Comparison of ENCODE assay signal across 6 cellular contexts in the genomic region with DNA sequence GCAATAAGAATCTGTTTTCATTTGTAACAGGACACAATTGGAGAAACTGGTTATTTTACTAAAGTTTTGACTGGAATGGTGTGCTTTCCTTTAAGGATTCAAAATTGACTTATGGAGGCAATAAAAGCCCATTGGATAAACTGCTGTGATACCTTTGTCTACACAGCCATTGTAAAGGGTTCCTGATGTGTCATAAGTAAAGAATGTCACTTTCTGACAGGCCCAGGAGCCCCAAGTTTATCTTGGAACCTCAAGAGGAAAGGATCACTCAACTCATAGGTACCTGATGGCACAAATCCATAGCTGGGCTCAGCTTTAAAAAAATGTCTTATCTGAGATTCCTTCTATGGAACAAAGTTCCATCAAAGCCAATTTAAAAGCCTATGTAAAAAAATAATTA. TPM values are rescaled to one million over a fixed set of nuclear protein-coding genes. Genes with fewer than 3 reads are reported as not detected.
DNase-seq lines count a peak whose midpoint lies in the region; ATAC-seq, FAIRE-seq and TF ChIP-seq lines count a peak whose summit lies in the region.
"Not testable (repeated sequence)": the region's sequence is repeated elsewhere in the genome, so short reads cannot be mapped to it uniquely, and the experiment has no call there.
"Had no signal": no experiment of that assay in that cellular context is flagged by ENCODE, and none has a peak within 500 bp of the region (broad histone marks: within the 10 kb centered on the region; RNA-seq: fewer than 3 reads in every experiment).

No MANE protein-coding gene starts in this region.

- not testable (repeated sequence) for H3K27me3 Mint-ChIP-seq in endodermal cell (ENCODE audit: insufficient read depth)

- intact Hi-C loops in right lobe of liver (cut with DNase I), result not testable (repeated sequence)

- not testable (repeated sequence) for H3K36me3 ChIP-seq in bronchial epithelial cell (ENCODE audit: control insufficient read depth, insufficient read depth, low read length); endodermal cell (ENCODE audit: control insufficient read depth, insufficient read depth, low read length); right lobe of liver

- H3K36me3 Mint-ChIP-seq in endodermal cell (ENCODE audit: low read depth), result peaks cover 20% of the 10 kb centered on the region

- H3K9ac ChIP-seq in endodermal cell (ENCODE audit: extremely low read depth, low read length, poor library complexity, severe bottlenecking), result not testable (repeated sequence)

- H3K27me3 ChIP-seq in bronchial epithelial cell (ENCODE audit: control insufficient read depth, insufficient read depth, low read length); endodermal cell (ENCODE audit: control insufficient read depth, insufficient read depth, low read length, poor library complexity, severe bottlenecking); right lobe of liver: not testable (repeated sequence)

- not testable (repeated sequence) for H3K4me3 Mint-ChIP-seq in endodermal cell

- H3K27ac ChIP-seq in endodermal cell (ENCODE audit: low read depth, low read length), result not testable (repeated sequence)
- peak overlapping the region in 2 of 3 donors; percentile 5 to 65 for H3K27ac ChIP-seq in right lobe of liver

- peaks cover 91% of the 10 kb centered on the region for H3K9me3 Mint-ChIP-seq in endodermal cell

- H3K4me1 ChIP-seq in endodermal cell (ENCODE audit: control insufficient read depth, insufficient read depth, low read length), result not testable (repeated sequence)
- H3K4me1 ChIP-seq in right lobe of liver, result peaks cover 0 to 87% (median 24%) of the 10 kb centered on the region in 4 donors

- TF ChIP-seq CTCF in bronchial epithelial cell (IDR thresholded peaks at IDR 0.05; ENCODE audit: insufficient read depth, low read length, severe bottlenecking); endodermal cell (conservative IDR thresholded peaks at IDR 0.05); right lobe of liver (IDR thresholded peaks at IDR 0.05): not testable (repeated sequence)

- ATAC-seq in right lobe of liver, result peak in 1 of 4 donors; percentile 11

- H3K9me3 ChIP-seq in endodermal cell (ENCODE audit: control insufficient read depth, low read length), result peaks cover 87% of the 10 kb centered on the region
- not testable (repeated sequence) for H3K9me3 ChIP-seq in right lobe of liver

- not testable (repeated sequence) for FAIRE-seq in bronchial epithelial cell (lab: Jason Lieb, UNC)

- not testable (repeated sequence) for H3K4me1 Mint-ChIP-seq in endodermal cell

- not testable (repeated sequence) for H3K27ac Mint-ChIP-seq in endodermal cell

- DNase-seq in HT1080 (ENCODE audit: low read depth), result peak; percentile 40
- DNase-seq in M059J (ENCODE audit: low read depth), result peak; percentile 26
- DNase-seq in bronchial epithelial cell (ENCODE audit: low read depth), result peak; percentile 11
- DNase-seq in endodermal cell, right lobe of liver: not testable (repeated sequence)

- H3K4me3 ChIP-seq in bronchial epithelial cell (ENCODE audit: low read depth, low read length); right lobe of liver: not testable (repeated sequence)
- peak overlapping the region; percentile 37 for H3K4me3 ChIP-seq in endodermal cell (ENCODE audit: low read length)

- TF ChIP-seq POLR2A in right lobe of liver (IDR thresholded peaks at IDR 0.05), result not testable (repeated sequence)

RNA-seq across cellular contexts. Expression of gene BDH1, which starts 10.4 kb away (rescaled TPM):
- total RNA-seq in HT1080 (2014; rRNA removed; shearing (Covaris generic)), result 24.1 and 29.6 TPM in 2 replicates
- polyA plus RNA-seq in HT1080 (2015; cell fraction: cytosol; rRNA removed), result 14.6 and 15.5 TPM in 2 replicates
- polyA plus RNA-seq in HT1080 (2015; cell fraction: nucleus; rRNA removed), result 22.4 and 27.9 TPM in 2 replicates
- 12.4 and 24.7 TPM in 2 replicates for total RNA-seq in M059J (2014; rRNA removed; shearing (Covaris generic))
- 13.7 and 16.8 TPM in 2 replicates for total RNA-seq in bronchial epithelial cell
- 10 to 100 TPM; 32.5 to 49.0 TPM for total RNA-seq in endodermal cell
- polyA plus RNA-seq in endodermal cell (2013, experiment 1 of 2), result 11.3 TPM
- polyA plus RNA-seq in endodermal cell (2013, experiment 2 of 2), result 8.7 TPM
- total RNA-seq in right lobe of liver, result 100 to 1,000 TPM in 5 of 6 experiments, 10 to 100 TPM in 1; 65.5 to 366 (median 233) TPM
- total RNA-seq: G401 had no signal
